Comparison of ENCODE assay signal across 1 cellular context in genomic region chr14:21039585-21040369, GRCh38.
TF ChIP-seq lines count a peak whose summit lies in the region.

No MANE protein-coding gene starts in this region.

TF ChIP-seq in HepG2, 621 proteins besides CTCF, POLR2A, EP300 and RAD21 (continued from another document and continues in another):
- TF ChIP-seq PAXIP1 (CRISPR knock-in tag; conservative IDR thresholded peaks at IDR 0.05) (no peak), THRA (CRISPR knock-in tag; IDR thresholded peaks at IDR 0.05; ENCODE audit: borderline replicate concordance) (peak; percentile 84; the same call in 1 of the 2 replicates), SMC3 (IDR thresholded peaks at IDR 0.05; ENCODE audit: low read length) (peak; percentile 96), RAD51 (IDR thresholded peaks at IDR 0.05; ENCODE audit: borderline replicate concordance) (no peak), POGZ (CRISPR knock-in tag; IDR thresholded peaks at IDR 0.05) (no peak), ZNF17 (CRISPR knock-in tag; IDR thresholded peaks at IDR 0.05) (no peak), SMARCE1 (IDR thresholded peaks at IDR 0.05; ENCODE audit: borderline replicate concordance) (no peak), ZNF205 (CRISPR knock-in tag; IDR thresholded peaks at IDR 0.05) (no peak), ZMYM4 (CRISPR knock-in tag; IDR thresholded peaks at IDR 0.05) (no peak), ARID4A (CRISPR knock-in tag; IDR thresholded peaks at IDR 0.05; ENCODE audit: borderline replicate concordance) (no peak; the same call in 1 of the 2 replicates), NFKBIZ (CRISPR knock-in tag; IDR thresholded peaks at IDR 0.05) (no peak), ZMAT5 (CRISPR knock-in tag; IDR thresholded peaks at IDR 0.05; ENCODE audit: borderline replicate concordance, low read depth) (no peak), GABPB1 (CRISPR knock-in tag; IDR thresholded peaks at IDR 0.05) (no peak), GATAD1 (CRISPR knock-in tag; IDR thresholded peaks at IDR 0.05) (no peak), ZC3H4 (CRISPR knock-in tag; IDR thresholded peaks at IDR 0.05; ENCODE audit: borderline replicate concordance) (0 out of 2 replicates have a peak, but pooled peaks have one; percentile 36), ZNF678 (CRISPR knock-in tag; IDR thresholded peaks at IDR 0.05) (0 out of 2 replicates have a peak, but pooled peaks have one; percentile 16), ZNF280B (CRISPR knock-in tag; IDR thresholded peaks at IDR 0.05; ENCODE audit: borderline replicate concordance) (no peak), MED1 (CRISPR knock-in tag; IDR thresholded peaks at IDR 0.05) (peak; percentile 35; the same call in 1 of the 2 replicates), ZNF580 (CRISPR knock-in tag; IDR thresholded peaks at IDR 0.05; ENCODE audit: borderline replicate concordance, low read depth) (peak; percentile 51; the same call in 1 of the 2 replicates), WIZ (CRISPR knock-in tag; IDR thresholded peaks at IDR 0.05) (no peak), MIER3 (CRISPR knock-in tag; IDR thresholded peaks at IDR 0.05; ENCODE audit: borderline replicate concordance) (no peak), ZNF18 (CRISPR knock-in tag; IDR thresholded peaks at IDR 0.05; ENCODE audit: insufficient replicate concordance) (no peak), ZUFSP (CRISPR knock-in tag; IDR thresholded peaks at IDR 0.05; ENCODE audit: borderline replicate concordance) (no peak), NFE2L2 (IDR thresholded peaks at IDR 0.05; ENCODE audit: low read length) (no peak), ZNF570 (CRISPR knock-in tag; IDR thresholded peaks at IDR 0.05; ENCODE audit: borderline replicate concordance) (no peak), STAG1 (CRISPR knock-in tag; IDR thresholded peaks at IDR 0.05) (peak; percentile 91), IRF2 (CRISPR knock-in tag; IDR thresholded peaks at IDR 0.05) (peak; percentile 40; the same call in 1 of the 2 replicates), KAT8 (CRISPR knock-in tag; IDR thresholded peaks at IDR 0.05) (peak; percentile 73), ZNF484 (CRISPR knock-in tag; IDR thresholded peaks at IDR 0.05; ENCODE audit: borderline replicate concordance, low read depth) (no peak), ZFAT (CRISPR knock-in tag; conservative IDR thresholded peaks at IDR 0.05) (no peak), ZSCAN9 (CRISPR knock-in tag; IDR thresholded peaks at IDR 0.05; ENCODE audit: borderline replicate concordance) (peak; percentile 16; the same call in 1 of the 2 replicates), ZNF75D (CRISPR knock-in tag; IDR thresholded peaks at IDR 0.05; ENCODE audit: borderline replicate concordance) (no peak), ARID5B (CRISPR knock-in tag; IDR thresholded peaks at IDR 0.05) (no peak), ZNF317 (CRISPR knock-in tag; IDR thresholded peaks at IDR 0.05) (no peak), ARNT (IDR thresholded peaks at IDR 0.05) (no peak), KDM5B (CRISPR knock-in tag; IDR thresholded peaks at IDR 0.05; ENCODE audit: borderline replicate concordance) (0 out of 2 replicates have a peak, but pooled peaks have one; percentile 23), NR2F2 (IDR thresholded peaks at IDR 0.05; ENCODE audit: borderline replicate concordance, low read depth) (no peak), ZSCAN31 (CRISPR knock-in tag; IDR thresholded peaks at IDR 0.05; ENCODE audit: low read depth) (0 out of 2 replicates have a peak, but pooled peaks have one; percentile 21), NR2F6 (IDR thresholded peaks at IDR 0.05) (no peak; the same call in 1 of the 2 replicates), NR2F6 (CRISPR knock-in tag; IDR thresholded peaks at IDR 0.05) (0 out of 2 replicates have a peak, but pooled peaks have one; percentile 31), FIP1L1 (IDR thresholded peaks at IDR 0.05; ENCODE audit: borderline replicate concordance, insufficient read depth, low read depth, low read length) (no peak), SOX5 (CRISPR knock-in tag; IDR thresholded peaks at IDR 0.05; ENCODE audit: borderline replicate concordance) (no peak), RORA (CRISPR knock-in tag; IDR thresholded peaks at IDR 0.05) (no peak), MXD1 (CRISPR knock-in tag; IDR thresholded peaks at IDR 0.05) (peak; percentile 44; the same call in 1 of the 2 replicates)
